Comparison of ENCODE assay signal across 1 cellular context in the genomic region with DNA sequence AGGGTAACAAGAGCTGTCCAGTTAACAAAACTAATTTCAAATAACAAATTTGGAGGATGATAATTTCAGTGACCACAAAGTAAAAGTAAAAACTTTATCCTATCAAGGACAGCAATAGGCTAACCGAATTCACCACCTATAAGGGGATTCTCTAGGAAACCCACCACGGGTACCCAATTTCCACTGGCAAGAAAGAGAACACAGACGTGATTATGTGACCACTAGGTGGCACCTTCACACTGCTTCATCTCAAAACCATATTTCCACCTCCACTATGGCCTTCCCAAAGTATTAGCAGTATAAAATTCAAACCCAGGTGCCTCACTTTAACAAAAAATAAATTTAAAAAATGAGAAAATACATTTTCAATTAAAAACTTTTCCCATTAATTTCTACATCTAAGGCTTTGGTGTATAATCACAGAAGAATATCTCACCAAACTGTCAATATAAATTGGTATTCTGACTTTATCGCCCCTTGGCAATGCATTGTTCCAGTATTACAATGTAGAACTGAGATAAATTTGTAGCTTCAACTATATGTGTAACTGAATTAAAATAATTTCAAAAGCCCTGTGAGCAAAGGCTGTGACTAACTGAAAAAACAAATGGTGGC.
TF ChIP-seq lines count a peak whose summit lies in the region.

No MANE protein-coding gene starts in this region.

TF ChIP-seq in H1, 55 proteins besides CTCF, POLR2A, EP300 and RAD21:
- 0 out of 2 replicates have a peak, but pooled peaks have one; percentile 15 for TF ChIP-seq BACH1 (IDR thresholded peaks at IDR 0.05; ENCODE audit: low read length)
- no peak for TF ChIP-seq CHD1 (IDR thresholded peaks at IDR 0.05; ENCODE audit: low read depth, low read length)
